Comparison of ENCODE assay signal across 2 cellular contexts in the genomic region with DNA sequence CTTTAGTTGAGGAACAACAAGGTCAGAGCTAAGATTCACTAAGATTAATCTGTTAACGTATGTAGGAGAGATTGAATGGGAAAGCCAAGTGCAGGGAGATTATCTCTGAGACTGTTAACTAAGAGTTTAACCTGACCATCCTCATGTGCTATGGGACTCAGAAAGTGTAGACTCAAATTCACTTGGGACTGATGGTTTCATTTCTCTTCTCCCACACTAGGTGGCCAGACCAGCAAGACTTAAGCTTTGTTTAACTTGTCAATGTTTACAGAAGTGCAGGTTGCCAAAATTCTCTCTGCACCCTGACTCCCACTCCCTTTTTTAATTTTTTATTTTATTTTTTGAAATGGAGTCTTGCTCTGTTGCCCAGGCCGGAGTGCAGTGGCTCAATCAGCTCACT.
A peak's percentile ranks its signal among the peaks of the same experiment; 100 is the strongest.
TF ChIP-seq lines count a peak whose summit lies in the region.

No MANE protein-coding gene starts in this region.

TF ChIP-seq in HEK293, 187 proteins besides CTCF, POLR2A, EP300 and RAD21:
- TF ChIP-seq BCL11B (tag by site-specific recombination; IDR thresholded peaks at IDR 0.05; ENCODE audit: low read depth) (no peak), ZNF558 (tag by site-specific recombination; IDR thresholded peaks at IDR 0.05) (no peak), ZNF366 (tag by site-specific recombination; conservative IDR thresholded peaks at IDR 0.05) (no peak), ZNF521 (tag by site-specific recombination; IDR thresholded peaks at IDR 0.05) (no peak), ZNF354C (tag by site-specific recombination; IDR thresholded peaks at IDR 0.05; ENCODE audit: borderline replicate concordance, low read depth) (no peak), ZNF202 (tag by site-specific recombination; IDR thresholded peaks at IDR 0.05; ENCODE audit: borderline replicate concordance) (no peak), HOXC10 (CRISPR knock-in tag; IDR thresholded peaks at IDR 0.05) (no peak), RBAK (tag by site-specific recombination; IDR thresholded peaks at IDR 0.05) (no peak), ZNF157 (tag by site-specific recombination; IDR thresholded peaks at IDR 0.05) (no peak), ZNF777 (tag by site-specific recombination; IDR thresholded peaks at IDR 0.05; ENCODE audit: borderline replicate concordance) (no peak)
- TF ChIP-seq, protein P1, sequence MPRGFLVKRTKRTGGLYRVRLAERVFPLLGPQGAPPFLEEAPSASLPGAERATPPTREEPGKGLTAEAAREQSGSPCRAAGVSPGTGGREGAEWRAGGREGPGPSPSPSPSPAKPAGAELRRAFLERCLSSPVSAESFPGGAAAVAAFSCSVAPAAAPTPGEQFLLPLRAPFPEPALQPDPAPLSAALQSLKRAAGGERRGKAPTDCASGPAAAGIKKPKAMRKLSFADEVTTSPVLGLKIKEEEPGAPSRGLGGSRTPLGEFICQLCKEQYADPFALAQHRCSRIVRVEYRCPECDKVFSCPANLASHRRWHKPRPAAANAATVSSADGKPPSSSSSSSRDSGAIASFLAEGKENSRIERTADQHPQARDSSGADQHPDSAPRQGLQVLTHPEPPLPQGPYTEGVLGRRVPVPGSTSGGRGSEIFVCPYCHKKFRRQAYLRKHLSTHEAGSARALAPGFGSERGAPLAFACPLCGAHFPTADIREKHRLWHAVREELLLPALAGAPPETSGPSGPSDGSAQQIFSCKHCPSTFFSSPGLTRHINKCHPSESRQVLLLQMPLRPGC (tag by site-specific recombination; IDR thresholded peaks at IDR 0.05) = no peak
TF ChIP-seq in HEK293: peak in this region for 0.

TF ChIP-seq in HepG2, 621 proteins besides CTCF, POLR2A, EP300 and RAD21:
- peak; percentile 29; the same call in 1 of the 2 replicates for TF ChIP-seq STAG1 (CRISPR knock-in tag; IDR thresholded peaks at IDR 0.05)
- TF ChIP-seq SRSF4 (IDR thresholded peaks at IDR 0.05; ENCODE audit: low read depth, low read length, poor library complexity, severe bottlenecking) = no peak
- no peak for TF ChIP-seq FOXJ3 (CRISPR knock-in tag; IDR thresholded peaks at IDR 0.05; ENCODE audit: borderline replicate concordance)
- no peak for TF ChIP-seq FOXA1 (IDR thresholded peaks at IDR 0.05)
- 0 out of 2 replicates have a peak, but pooled peaks have one; percentile 48 for TF ChIP-seq FOXA1 (CRISPR knock-in tag; IDR thresholded peaks at IDR 0.05)
- no peak for TF ChIP-seq CEBPB (IDR thresholded peaks at IDR 0.05; ENCODE audit: borderline replicate concordance, low read depth, low read length)
- TF ChIP-seq SMC3 (IDR thresholded peaks at IDR 0.05; ENCODE audit: low read length) = peak; percentile 21; the same call in 1 of the 2 replicates
